30 cellular contexts compared by ENCODE assay signal in genomic region chr16:50669741-50670140, GRCh38. TPM values are rescaled to one million over a fixed set of nuclear protein-coding genes. Genes with fewer than 3 reads are reported as not detected.
"Had no signal": no experiment of that assay in that cellular context is flagged by ENCODE, and none has a peak within 500 bp of the region (broad histone marks: within the 10 kb centered on the region; RNA-seq: fewer than 3 reads in every experiment).

No MANE protein-coding gene starts in this region.

- H3K27me3 ChIP-seq: thyroid gland, vagina had no signal

- H3K27ac Mint-ChIP-seq: memory B cell; natural killer cell treated with Interleukin-12 subunit alpha and Interleukin-12 subunit beta and Interleukin-15 and Interleukin-18, amount 100 ng/mL, for 72 hours had no signal

- FAIRE-seq: endometrium had no signal

- H3K27me3 Mint-ChIP-seq: memory B cell; natural killer cell treated with Interleukin-12 subunit alpha and Interleukin-12 subunit beta and Interleukin-15 and Interleukin-18, amount 100 ng/mL, for 72 hours had no signal

- H3K4me3 Mint-ChIP-seq: immature natural killer cell; memory B cell; natural killer cell treated with Interleukin-12 subunit alpha and Interleukin-12 subunit beta and Interleukin-15 and Interleukin-18, amount 100 ng/mL, for 72 hours; neural crest cell had no signal

- H3K36me3 ChIP-seq: prostate gland, right atrium auricular region, sigmoid colon, thyroid gland, vagina had no signal

- H3K9me3 ChIP-seq: prostate gland, thyroid gland had no signal

- H3K4me3 ChIP-seq: coronary artery, esophagus squamous epithelium, lung, prostate gland, right atrium auricular region, sigmoid colon, skin epidermis, stomach, thyroid gland, vagina had no signal

- DNase-seq: dermis blood vessel endothelial cell; effector memory CD4-positive, alpha-beta T cell; erythroblast; esophagus squamous epithelium; foreskin melanocyte; hypothalamus; immature natural killer cell; islet precursor cell; left ventricle myocardium superior; sigmoid colon; stimulated activated CD4-positive, alpha-beta T cell treated with anti-CD3 and anti-CD28 coated beads, Interleukin-12 subunit alpha, Interleukin-12 subunit beta, amount 100 ng/mL, for 4 hours; stimulated activated CD4-positive, alpha-beta T cell treated with anti-CD3 and anti-CD28 coated beads, Interleukin-1b, Interleukin-23, amount 100 ng/mL, for 48 hours; stimulated activated CD4-positive, alpha-beta T cell treated with anti-CD3 and anti-CD28 coated beads, Interleukin-4, amount 100 ng/mL, for 1 hour; stimulated activated CD8-positive, alpha-beta memory T cell treated with anti-CD3 and anti-CD28 coated beads, Interleukin-4, amount 100 ng/mL, for 48 hours; stimulated activated naive CD4-positive, alpha-beta T cell treated with Interleukin-2 at 50 U/mL for 16 hours; stomach; thyroid gland; trophoblast cell had no signal

- H3K4me1 ChIP-seq: prostate gland had no signal

- ATAC-seq: left ventricle myocardium superior; natural killer cell treated with Interleukin-12 subunit alpha and Interleukin-12 subunit beta and Interleukin-15 and Interleukin-18, amount 100 ng/mL, for 72 hours had no signal

- H3K27ac ChIP-seq: coronary artery, prostate gland, right atrium auricular region, sigmoid colon, stomach, thyroid gland, vagina had no signal

RNA-seq across cellular contexts. Expression of gene SNX20, which starts 11.4 kb away (rescaled TPM):
- total RNA-seq: neural crest cell, osteocyte, temporal lobe had no signal

RNA-seq across cellular contexts. Expression of gene NOD2, which starts 23.7 kb away (rescaled TPM):
- total RNA-seq: osteocyte had no signal
